ENCODE assay signal across 9 cellular contexts in genomic region chr20:43840382-43841070, GRCh38.
DNase-seq lines count a peak whose midpoint lies in the region; ATAC-seq and TF ChIP-seq lines count a peak whose summit lies in the region.
"Had no signal": no experiment of that assay in that cellular context is flagged by ENCODE, and none has a peak within 500 bp of the region (broad histone marks: within the 10 kb centered on the region; RNA-seq: fewer than 3 reads in every experiment).

No MANE protein-coding gene starts in this region.

- no peak for TF ChIP-seq POLR2A in transverse colon (IDR thresholded peaks at IDR 0.05)
- TF ChIP-seq POLR2A in GM18505 (IDR thresholded peaks at IDR 0.05; ENCODE audit: borderline replicate concordance, extremely low read depth, insufficient read depth, insufficient read length): no peak
- TF ChIP-seq POLR2A in thyroid gland (IDR thresholded peaks at IDR 0.05): no peak

- no peak for ATAC-seq in GM18505 (IDR thresholded peaks at IDR 0.05; ENCODE audit: unreplicated experiment)
- ATAC-seq in HG03097 (IDR thresholded peaks at IDR 0.05; ENCODE audit: low FRiP score, unreplicated experiment): no peak

- no peaks in the 10 kb centered on the region for H3K9me3 ChIP-seq in transverse colon
- H3K9me3 ChIP-seq in thyroid gland: no peaks in the 10 kb centered on the region

- H3K27me3 ChIP-seq in transverse colon (no peaks in the 10 kb centered on the region), thyroid gland (no peaks in the 10 kb centered on the region)

- TF ChIP-seq CTCF in WI38 (IDR thresholded peaks at IDR 0.05; ENCODE audit: low read depth, low read length): peak; percentile 36; the same call in 1 of the 2 replicates
- peak; percentile 42 for TF ChIP-seq CTCF in fibroblast of pulmonary artery (IDR thresholded peaks at IDR 0.05; ENCODE audit: low read length, missing control alignments)
- peak in 1 of 5 experiments; percentile 25 for TF ChIP-seq CTCF in transverse colon (IDR thresholded peaks at IDR 0.05)
- TF ChIP-seq CTCF in thyroid gland (IDR thresholded peaks at IDR 0.05): peak in 1 of 6 experiments; percentile 16

- in situ Hi-C loops in transverse colon (cut with MboI; ENCODE audit: low pct_ligation_motif_present in 1 of 4, low pct_unique_long_range_greater_than_20kb in 1 of 4, low sequenced_read_pairs in 3 of 4): no loop called here

- no peak overlapping the region for H3K4me3 ChIP-seq in Jurkat, Clone E6-1 (ENCODE audit: low read length)
- no peak overlapping the region for H3K4me3 ChIP-seq in WI38 (ENCODE audit: low read depth, low read length)
- H3K4me3 ChIP-seq in fibroblast of pulmonary artery (replicated peaks; ENCODE audit: low read depth, low read length): no peak overlapping the region
- no peak overlapping the region for H3K4me3 ChIP-seq in transverse colon
- H3K4me3 ChIP-seq in thyroid gland (replicated peaks in 1 of 3): no peak overlapping the region
- H3K4me3 ChIP-seq: SK-N-MC had no signal

- H3K4me1 ChIP-seq in transverse colon: no peaks in the 10 kb centered on the region
- no peaks in the 10 kb centered on the region for H3K4me1 ChIP-seq in thyroid gland

- no peaks in the 10 kb centered on the region for H3K36me3 ChIP-seq in transverse colon
- H3K36me3 ChIP-seq in thyroid gland: no peaks in the 10 kb centered on the region

- 70 to 80% methylated on average over 7 to 11 of the region's 11 CpGs for WGBS in transverse colon (ENCODE audit: low coverage in 1 of 2), 2 donors
- WGBS in thyroid gland, 2 donors: 72 to 76% methylated on average over 11 of the region's 11 CpGs

- intact Hi-C loops in transverse colon (cut with DNase I; ENCODE audit: low total_unique reads) (no loop called here), thyroid gland (cut with DNase I) (no loop called here)

- DNase-seq in ELF-1 (ENCODE audit: low read depth, low spot score) (peak; percentile 61), fibroblast of pulmonary artery (ENCODE audit: low read depth) (peak; percentile 27), transverse colon (peak; percentile 13), thyroid gland (no peak)
- DNase-seq in Jurkat, Clone E6-1 (ENCODE audit: low read depth, low spot score): peak; percentile 47

- TF ChIP-seq EP300 in transverse colon (IDR thresholded peaks at IDR 0.05; ENCODE audit: low read depth): no peak

- H3K27ac ChIP-seq in transverse colon (no peak overlapping the region), thyroid gland (no peak overlapping the region)
- H3K27ac ChIP-seq: SK-N-MC had no signal

Comparison
In these comparisons a context has a peak if more than half of its experiments do, and no peak if none do; other contexts are left out.
1. DNase-seq: peak in ELF-1 (single experiment), Jurkat, Clone E6-1 (single experiment), fibroblast of pulmonary artery (single experiment) and transverse colon (single experiment); none in thyroid gland (0 of 2).